ENCODE assay signal across 13 cellular contexts in genomic region chr4:184322328-184323025, GRCh38.
"Had no signal": no experiment of that assay in that cellular context is flagged by ENCODE, and none has a peak within 500 bp of the region (broad histone marks: within the 10 kb centered on the region; RNA-seq: fewer than 3 reads in every experiment).

No MANE protein-coding gene starts in this region.

- ATAC-seq: mucosa of descending colon, natural killer cell, right lobe of liver had no signal

- H3K4me3 ChIP-seq: adrenal gland, mucosa of descending colon, right lobe of liver, transverse colon had no signal

- H3K4me3 Mint-ChIP-seq: activated naive CD4-positive, alpha-beta T cell treated with anti-CD3 and anti-CD28 coated beads for 36 hours; central memory CD8-positive, alpha-beta T cell; dendritic cell treated with granulocyte-macrophage colony-stimulating factor and Interleukin-4, amounts not matched to agents 40 ng/mL and 50 ng/mL, for 4 days; natural killer cell had no signal

- H3K9me3 Mint-ChIP-seq: activated naive CD4-positive, alpha-beta T cell treated with anti-CD3 and anti-CD28 coated beads for 36 hours; central memory CD8-positive, alpha-beta T cell; dendritic cell treated with granulocyte-macrophage colony-stimulating factor and Interleukin-4, amounts not matched to agents 40 ng/mL and 50 ng/mL, for 4 days; natural killer cell had no signal

- H3K4me1 Mint-ChIP-seq: central memory CD8-positive, alpha-beta T cell; natural killer cell had no signal

- H3K36me3 Mint-ChIP-seq: natural killer cell had no signal

- DNase-seq: activated CD4-positive, alpha-beta T cell treated with anti-CD3 and anti-CD28 coated beads for 1 hour; activated CD8-positive, alpha-beta memory T cell treated with anti-CD3 and anti-CD28 coated beads for 24 hours; activated naive CD4-positive, alpha-beta T cell treated with anti-CD3 and anti-CD28 coated beads for 36 hours; mucosa of descending colon; natural killer cell; posterior cingulate gyrus; stimulated activated naive CD4-positive, alpha-beta T cell; substantia nigra; transverse colon had no signal

- H3K27ac Mint-ChIP-seq: activated naive CD4-positive, alpha-beta T cell treated with anti-CD3 and anti-CD28 coated beads for 36 hours; dendritic cell treated with granulocyte-macrophage colony-stimulating factor and Interleukin-4, amounts not matched to agents 40 ng/mL and 50 ng/mL, for 4 days; natural killer cell had no signal

- H3K27me3 Mint-ChIP-seq: central memory CD8-positive, alpha-beta T cell; dendritic cell treated with granulocyte-macrophage colony-stimulating factor and Interleukin-4, amounts not matched to agents 40 ng/mL and 50 ng/mL, for 4 days had no signal
